1 cellular context compared by ENCODE assay signal in the genomic region with DNA sequence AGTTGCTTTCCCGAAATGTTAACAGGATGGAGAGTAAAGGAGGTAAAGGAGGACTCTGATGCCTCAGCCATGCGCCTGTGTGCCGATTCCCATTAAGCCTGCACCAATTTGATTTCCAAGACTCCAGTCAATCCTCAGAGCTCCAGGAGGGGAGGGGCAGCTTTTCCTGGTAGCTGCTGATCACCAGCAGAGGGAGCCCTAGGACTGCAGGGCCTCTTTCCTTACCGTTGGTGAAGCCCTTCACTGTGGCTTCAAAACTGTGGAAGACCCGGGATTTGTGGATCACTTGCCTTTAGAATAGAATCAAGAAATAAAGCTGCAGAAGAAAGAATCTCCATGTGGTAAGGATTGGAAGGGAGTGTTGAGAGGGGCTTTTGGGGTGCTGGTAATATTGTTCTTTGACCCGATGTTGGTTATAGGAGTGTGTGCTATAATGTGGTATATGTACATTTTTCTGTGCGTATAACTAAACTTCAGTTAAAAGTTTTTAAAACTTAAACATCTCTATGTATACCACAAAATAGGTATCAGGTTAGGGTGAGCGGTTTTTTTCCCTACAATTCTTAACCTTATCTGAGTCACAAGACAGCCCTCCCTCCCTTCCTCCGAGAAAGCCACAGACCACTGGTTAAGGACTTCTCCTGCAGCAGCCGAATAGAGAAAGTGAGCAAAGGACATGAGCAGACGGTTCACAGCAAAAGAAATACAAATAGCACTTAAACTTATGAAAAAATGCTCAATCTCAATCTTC.
TF ChIP-seq lines count a peak whose summit lies in the region.

No MANE protein-coding gene starts in this region.

TF ChIP-seq in HCT116, 20 proteins besides CTCF, POLR2A, EP300 and RAD21:
- TF ChIP-seq EGR1 (IDR thresholded peaks at IDR 0.05; ENCODE audit: low read depth) (no peak), ZNF274 (IDR thresholded peaks at IDR 0.05; ENCODE audit: low read depth, low read length) (no peak)
TF ChIP-seq in HCT116: peak in this region for 0.
